In the genomic region with DNA sequence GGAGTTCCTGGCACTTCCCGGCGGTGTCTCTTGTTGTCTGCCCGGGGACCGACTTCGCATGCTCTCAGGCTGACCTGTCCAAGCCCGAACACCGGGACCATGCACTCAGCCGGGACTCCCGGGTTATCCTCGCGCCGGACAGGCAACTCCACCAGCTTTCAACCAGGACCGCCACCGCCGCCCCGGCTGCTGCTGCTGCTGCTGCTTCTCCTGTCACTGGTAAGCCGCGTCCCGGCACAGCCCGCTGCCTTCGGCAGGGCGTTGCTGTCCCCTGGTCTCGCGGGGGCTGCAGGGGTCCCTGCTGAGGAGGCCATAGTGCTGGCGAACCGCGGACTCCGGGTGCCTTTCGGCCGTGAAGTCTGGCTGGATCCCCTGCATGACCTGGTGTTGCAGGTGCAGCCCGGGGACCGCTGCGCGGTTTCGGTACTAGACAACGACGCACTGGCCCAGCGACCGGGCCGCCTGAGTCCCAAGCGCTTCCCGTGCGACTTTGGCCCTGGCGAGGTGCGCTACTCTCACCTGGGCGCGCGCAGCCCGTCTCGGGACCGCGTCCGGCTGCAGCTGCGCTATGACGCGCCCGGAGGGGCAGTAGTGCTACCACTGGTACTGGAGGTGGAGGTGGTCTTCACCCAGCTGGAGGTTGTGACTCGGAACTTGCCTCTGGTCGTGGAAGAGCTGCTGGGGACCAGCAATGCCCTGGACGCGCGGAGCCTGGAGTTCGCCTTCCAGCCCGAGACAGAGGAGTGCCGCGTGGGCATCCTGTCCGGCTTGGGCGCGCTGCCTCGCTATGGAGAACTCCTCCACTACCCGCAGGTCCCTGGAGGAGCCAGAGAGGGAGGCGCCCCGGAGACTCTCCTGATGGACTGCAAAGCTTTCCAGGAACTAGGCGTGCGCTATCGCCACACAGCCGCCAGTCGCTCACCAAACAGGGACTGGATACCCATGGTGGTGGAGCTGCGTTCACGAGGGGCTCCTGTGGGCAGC, we compare ENCODE assay signal across 9 cellular contexts. TPM values are rescaled to one million over a fixed set of nuclear protein-coding genes. Genes with fewer than 3 reads are reported as not detected.
DNase-seq lines count a peak whose midpoint lies in the region; ATAC-seq and TF ChIP-seq lines count a peak whose summit lies in the region.
"Had no signal": no experiment of that assay in that cellular context is flagged by ENCODE, and none has a peak within 500 bp of the region (broad histone marks: within the 10 kb centered on the region; RNA-seq: fewer than 3 reads in every experiment).

No MANE protein-coding gene starts in this region.

- DNase-seq in COLO668 (lab: John Stamatoyannopoulos, UW; ENCODE audit: unreplicated experiment) (peak; percentile 88), MM.1S (peak; percentile 36), esophagus squamous epithelium (lab: John Stamatoyannopoulos, UW) (no peak), nephron progenitor cell (peak; percentile 69), G401 (ENCODE audit: low spot score) (no peak), NCI-H1436 (lab: John Stamatoyannopoulos, UW) (no peak)

- no peaks in the 10 kb centered on the region for H3K79me2 ChIP-seq in MM.1S (ENCODE audit: low read length)

- H3K36me3 Mint-ChIP-seq in nephron progenitor cell (ENCODE audit: low read depth) = peaks cover 25% of the 10 kb centered on the region

- H3K4me1 ChIP-seq in MM.1S (ENCODE audit: low read length) (no peaks in the 10 kb centered on the region), esophagus squamous epithelium (peaks cover 8 to 25% (median 14%) of the 10 kb centered on the region in 3 donors)

- no peak overlapping the region for H3K27ac Mint-ChIP-seq in nephron progenitor cell

- peak overlapping the region; percentile 72 for H2AFZ ChIP-seq in MM.1S (ENCODE audit: low read length)

- in situ Hi-C loops in G401 (cut with HindIII; ENCODE audit: low sequenced_read_pairs) = no loop called here

- ATAC-seq in HG03460 (IDR thresholded peaks at IDR 0.05; ENCODE audit: unreplicated experiment) (no peak), HG03139 (IDR thresholded peaks at IDR 0.05; ENCODE audit: unreplicated experiment) (no peak)

- no peaks in the 10 kb centered on the region for H4K20me1 ChIP-seq in MM.1S (ENCODE audit: insufficient read depth, low read length)

- H3K4me3 ChIP-seq in MM.1S (ENCODE audit: low read length) = peak overlapping the region; percentile 69
- peak overlapping the region; percentile 3 to 61 (median 38) for H3K4me3 ChIP-seq in esophagus squamous epithelium

- no peaks in the 10 kb centered on the region for H3F3A ChIP-seq in MM.1S (ENCODE audit: insufficient read depth, low read length)

- H3K4me3 Mint-ChIP-seq in nephron progenitor cell = peak overlapping the region; percentile 83

- intact Hi-C loops in esophagus squamous epithelium (cut with DNase I) = no loop called here

- peak overlapping the region; percentile 10; the same call in 1 of the 2 replicates for H3K9ac ChIP-seq in MM.1S (ENCODE audit: low read length)

- TF ChIP-seq POLR2A in esophagus squamous epithelium (IDR thresholded peaks at IDR 0.05) = no peak

- H3K9me3 Mint-ChIP-seq in nephron progenitor cell = peaks cover 6% of the 10 kb centered on the region

- peak overlapping the region; percentile 64 for H3K4me2 ChIP-seq in MM.1S (ENCODE audit: low read depth, low read length)

- H3K36me3 ChIP-seq in MM.1S (replicated peaks; ENCODE audit: insufficient read depth, low read length) (no peaks in the 10 kb centered on the region), esophagus squamous epithelium (no peaks in the 10 kb centered on the region)

- peaks cover 13% of the 10 kb centered on the region for H3K27me3 Mint-ChIP-seq in nephron progenitor cell (ENCODE audit: low read depth, poor library complexity)

- no peaks in the 10 kb centered on the region for H3K27me3 ChIP-seq in MM.1S (replicated peaks; ENCODE audit: insufficient read depth, low read length)
- peaks cover 0 to 63% (median 3%) of the 10 kb centered on the region in 4 donors for H3K27me3 ChIP-seq in esophagus squamous epithelium

- H3K4me1 Mint-ChIP-seq in nephron progenitor cell = peaks cover 10% of the 10 kb centered on the region

- H3K9me3 ChIP-seq in MM.1S (replicated peaks; ENCODE audit: insufficient read depth, low read length) (no peaks in the 10 kb centered on the region), esophagus squamous epithelium (no peaks in the 10 kb centered on the region)

- TF ChIP-seq CTCF in MM.1S (IDR thresholded peaks at IDR 0.05; ENCODE audit: low read length) (no peak), esophagus squamous epithelium (IDR thresholded peaks at IDR 0.05) (no peak), nephron progenitor cell (IDR thresholded peaks at IDR 0.05) (no peak)

- WGBS in esophagus squamous epithelium, 2 donors = 0 to 16% methylated on average over 5 to 24 of the region's 80 CpGs

- no peaks in the 10 kb centered on the region for H3K9me2 ChIP-seq in MM.1S (replicated peaks; ENCODE audit: insufficient read depth, low read length)

- H3K27ac ChIP-seq in MM.1S (ENCODE audit: low read length) (no peak overlapping the region), esophagus squamous epithelium (no peak overlapping the region)
- H3K27ac ChIP-seq: HL-60 had no signal

RNA-seq across cellular contexts. Expression of a gene that starts 0.7 kb away (rescaled TPM):
- total RNA-seq in esophagus squamous epithelium = under 1 TPM in 3 of 4 donors, not detected in 1; 0.06 to 0.19 (median 0.13) TPM
- under 0.01 TPM in 1 of 2 replicates, not detected in the other for total RNA-seq in G401 (2014; rRNA removed; shearing (Covaris generic))

Comparison
In these comparisons a context has a peak if more than half of its experiments do, and no peak if none do; other contexts are left out.
1. DNase-seq: peak in COLO668 (single experiment), MM.1S (single experiment) and nephron progenitor cell (single experiment); none in esophagus squamous epithelium (single experiment), G401 (single experiment) and NCI-H1436 (single experiment).